In genomic region chr22:34886391-34886790, GRCh38 we compare ENCODE assay signal across 27 cellular contexts.
"Had no signal": no experiment of that assay in that cellular context is flagged by ENCODE, and none has a peak within 500 bp of the region (broad histone marks: within the 10 kb centered on the region; RNA-seq: fewer than 3 reads in every experiment).

No MANE protein-coding gene starts in this region.

- DNase-seq: dermis blood vessel endothelial cell; effector memory CD4-positive, alpha-beta T cell; erythroblast; heart left ventricle; kidney; left lung; mesenchymal stem cell; mucosa of descending colon; naive B cell; stimulated activated CD4-positive, alpha-beta T cell treated with anti-CD3 and anti-CD28 coated beads, Interleukin-12 subunit alpha, Interleukin-12 subunit beta, amount 100 ng/mL, for 4 hours; stimulated activated CD4-positive, alpha-beta T cell treated with anti-CD3 and anti-CD28 coated beads, Interleukin-1b, Interleukin-23, amount 100 ng/mL, for 48 hours; stimulated activated CD4-positive, alpha-beta T cell treated with anti-CD3 and anti-CD28 coated beads, Interleukin-4, amount 100 ng/mL, for 1 hour; stimulated activated CD8-positive, alpha-beta memory T cell treated with anti-CD3 and anti-CD28 coated beads, Interleukin-4, amount 100 ng/mL, for 48 hours; stimulated activated naive CD4-positive, alpha-beta T cell; stimulated activated naive CD8-positive, alpha-beta T cell treated with anti-CD3 and anti-CD28 coated beads, Interleukin-15, amount 100 ng/mL, for 72 hours; thyroid gland; trophoblast cell had no signal

- H3K36me3 Mint-ChIP-seq: mesothelial cell of epicardium had no signal

- H3K27ac Mint-ChIP-seq: mesothelial cell of epicardium; naive B cell; natural killer cell treated with Interleukin-12 subunit alpha and Interleukin-12 subunit beta and Interleukin-15 and Interleukin-18, amount 100 ng/mL, for 72 hours; progenitor cell of endocrine pancreas; stimulated activated naive CD8-positive, alpha-beta T cell treated with anti-CD3 and anti-CD28 coated beads, Interleukin-15, amount 100 ng/mL, for 72 hours had no signal

- H3K4me1 Mint-ChIP-seq: naive B cell; neural crest cell; stimulated activated naive CD8-positive, alpha-beta T cell treated with anti-CD3 and anti-CD28 coated beads, Interleukin-15, amount 100 ng/mL, for 72 hours had no signal

- H3K27me3 Mint-ChIP-seq: progenitor cell of endocrine pancreas had no signal

- H3K4me3 Mint-ChIP-seq: mesothelial cell of epicardium; naive B cell; natural killer cell treated with Interleukin-12 subunit alpha and Interleukin-12 subunit beta and Interleukin-15 and Interleukin-18, amount 100 ng/mL, for 72 hours; neural crest cell; stimulated activated naive CD8-positive, alpha-beta T cell treated with anti-CD3 and anti-CD28 coated beads, Interleukin-15, amount 100 ng/mL, for 72 hours had no signal

- ATAC-seq: foreskin keratinocyte; gastroesophageal sphincter; heart left ventricle; left lung; mucosa of descending colon; natural killer cell treated with Interleukin-12 subunit alpha and Interleukin-12 subunit beta and Interleukin-15 and Interleukin-18, amount 100 ng/mL, for 72 hours; sciatic nerve; stimulated activated naive CD8-positive, alpha-beta T cell treated with anti-CD3 and anti-CD28 coated beads, Interleukin-15, amount 100 ng/mL, for 72 hours had no signal

- H3K4me3 ChIP-seq: coronary artery, gastroesophageal sphincter, heart left ventricle, hepatocyte, left lung, mucosa of descending colon, smooth muscle cell, thyroid gland had no signal
